Comparison of ENCODE assay signal across 12 cellular contexts in genomic region chr3:100042577-100042981, GRCh38.
DNase-seq lines count a peak whose midpoint lies in the region.
"Had no signal": no experiment of that assay in that cellular context is flagged by ENCODE, and none has a peak within 500 bp of the region (broad histone marks: within the 10 kb centered on the region; RNA-seq: fewer than 3 reads in every experiment).

No MANE protein-coding gene starts in this region.

- H3K4me3 ChIP-seq in muscle layer of duodenum (ENCODE audit: low read depth in 1 of 2, low read length in 2 of 2) (peak overlapping the region in 1 of 2 donors; percentile 7), urinary bladder (ENCODE audit: low read depth, low read length) (no peak overlapping the region)

- no peaks in the 10 kb centered on the region for H3K27me3 ChIP-seq in muscle layer of duodenum (ENCODE audit: low read depth, low read length)

- no peaks in the 10 kb centered on the region for H3K36me3 ChIP-seq in muscle layer of duodenum (ENCODE audit: control insufficient read depth in 1 of 2, insufficient read depth in 2 of 2, low read length in 2 of 2)
- no peaks in the 10 kb centered on the region for H3K36me3 ChIP-seq in urinary bladder (ENCODE audit: insufficient read depth)

- DNase-seq in NCI-H2171 treated with DMSO at 0.1 percent for 48 hours (lab: John Stamatoyannopoulos, UW) (peak; percentile 20), NCI-H2171 (lab: John Stamatoyannopoulos, UW) (no peak), dermis blood vessel endothelial cell (peak; percentile 55), NCI-H510A treated with DMSO at 0.1 percent for 48 hours (lab: John Stamatoyannopoulos, UW) (no peak), head of caudate nucleus (no peak)
- DNase-seq in activated CD4-positive, alpha-beta T cell treated with anti-CD3 and anti-CD28 coated beads, Interleukin-2, amount 50 U/mL, for 1 hour: no peak
- DNase-seq: 8988T; activated T-cell treated with anti-CD3 and anti-CD28 coated beads, Interleukin-2, amount 50 U/mL, for 24 hours; NCI-H1694 treated with DMSO at 0.1 percent for 48 hours; occipital lobe had no signal

- H3K4me1 ChIP-seq in muscle layer of duodenum (ENCODE audit: control insufficient read depth in 1 of 2, insufficient read depth in 2 of 2, low read length in 2 of 2): peaks cover 9 to 11% of the 10 kb centered on the region in 2 donors
- no peaks in the 10 kb centered on the region for H3K4me1 ChIP-seq in urinary bladder (ENCODE audit: insufficient read depth)

- intact Hi-C loops in head of caudate nucleus (cut with DNase I): loop anchor here (10.0 kb wide), 1 partner anchor 198 kb away; no protein-coding TSS in a partner anchor

- H3K27ac ChIP-seq in muscle layer of duodenum (ENCODE audit: low read length): peak overlapping the region; percentile 91
- peak overlapping the region; percentile 50 for H3K27ac ChIP-seq in urinary bladder (ENCODE audit: low read depth)

- H3K9me3 ChIP-seq in muscle layer of duodenum (ENCODE audit: control insufficient read depth in 1 of 2, low read length in 2 of 2): no peaks in the 10 kb centered on the region

- WGBS in urinary bladder: 25% methylated on average over 4 of the region's 4 CpGs

Comparison
In these comparisons a context has a peak if more than half of its experiments do, and no peak if none do; other contexts are left out.
1. DNase-seq: peak in NCI-H2171 treated with DMSO at 0.1 percent for 48 hours (single experiment) and dermis blood vessel endothelial cell (single experiment); none in NCI-H2171 (single experiment), NCI-H510A treated with DMSO at 0.1 percent for 48 hours (single experiment), activated CD4-positive, alpha-beta T cell treated with anti-CD3 and anti-CD28 coated beads, Interleukin-2, amount 50 U/mL, for 1 hour (single experiment) and head of caudate nucleus (0 of 42).